In the genomic region with DNA sequence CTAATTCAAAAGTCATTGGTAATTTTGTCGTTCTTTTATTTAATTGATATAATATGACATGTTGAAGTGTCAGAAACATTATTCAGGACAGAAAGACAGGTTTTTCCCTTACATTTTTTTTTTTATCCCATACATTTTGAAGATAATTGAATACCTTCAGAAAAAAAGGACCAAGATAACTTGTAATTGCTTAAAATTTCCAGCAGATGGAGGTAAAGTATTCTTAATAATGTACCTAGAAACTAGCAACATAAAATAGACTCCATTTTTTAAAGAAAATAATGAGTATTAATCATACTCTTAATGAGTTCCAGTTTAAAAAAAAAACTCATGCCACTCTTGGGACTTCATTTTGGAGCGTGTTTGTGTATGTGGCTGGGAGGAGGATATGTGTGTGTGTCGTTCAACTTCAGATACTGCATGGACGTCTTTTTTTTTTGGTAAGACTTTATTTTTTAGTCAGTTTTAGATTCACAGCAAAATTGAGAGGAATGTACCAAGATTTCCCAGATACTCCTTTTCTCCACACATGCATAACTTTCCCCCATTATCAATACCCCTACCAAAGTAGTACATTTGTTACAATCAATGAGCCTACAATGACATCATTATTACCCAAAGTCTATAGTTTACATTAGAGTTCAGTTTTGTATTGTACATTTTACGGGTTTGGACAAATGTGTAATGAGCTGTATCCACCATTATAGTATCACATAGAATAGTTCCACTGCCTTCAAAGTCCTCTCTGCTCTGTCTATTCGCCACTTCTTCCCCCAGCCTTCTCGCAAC, we compare ENCODE assay signal across 9 cellular contexts.
DNase-seq lines count a peak whose midpoint lies in the region; ATAC-seq, FAIRE-seq and TF ChIP-seq lines count a peak whose summit lies in the region.
"Had no signal": no experiment of that assay in that cellular context is flagged by ENCODE, and none has a peak within 500 bp of the region (broad histone marks: within the 10 kb centered on the region; RNA-seq: fewer than 3 reads in every experiment).

No MANE protein-coding gene starts in this region.

- H3K4me3 ChIP-seq in aorta (ENCODE audit: low read length in 2 of 2): peak overlapping the region in 1 of 2 donors; percentile 54
- H3K4me3 ChIP-seq in lower leg skin (ENCODE audit: low read depth, poor library complexity, severe bottlenecking): no peak overlapping the region

- H3K27me3 ChIP-seq in aorta (ENCODE audit: control insufficient read depth in 1 of 2, insufficient read depth in 2 of 2, low read length in 1 of 2): no peaks in the 10 kb centered on the region

- H3K27ac ChIP-seq in aorta (ENCODE audit: low read depth in 1 of 2, low read length in 2 of 2): no peak overlapping the region

- WGBS in aorta, 2 donors: 40% methylated on average over 7 of the region's 7 CpGs
- 44 to 50% methylated on average over 7 of the region's 7 CpGs for WGBS in lower leg skin, 2 donors

- no peak overlapping the region for H3K27ac Mint-ChIP-seq in immature natural killer cell
- H3K27ac Mint-ChIP-seq: memory B cell had no signal

- DNase-seq in EH (ENCODE audit: low read depth) (peak; percentile 50), KBM-7 (peak; percentile 41), immature natural killer cell (peak; percentile 11 to 16 (median 13)), aorta (no peak), hepatic stellate cell (ENCODE audit: low spot score) (no peak), lower leg skin (ENCODE audit: low spot score in 2 of 2) (no peak)
- no peak for DNase-seq in stimulated activated CD4-positive, alpha-beta T cell treated with anti-CD3 and anti-CD28 coated beads, Interleukin-2, amount 100 ng/mL, for 48 hours

- no peaks in the 10 kb centered on the region for H3K9me3 ChIP-seq in aorta (ENCODE audit: control insufficient read depth, low read length)

- peak; percentile 91 for FAIRE-seq in TTC549 (lab: Jason Lieb, UNC)

- no peaks in the 10 kb centered on the region for H3K4me1 ChIP-seq in aorta (ENCODE audit: control insufficient read depth in 1 of 2, insufficient read depth in 2 of 2, low read length in 2 of 2)

- in situ Hi-C loops in KBM-7 (cut with MboI; ENCODE audit: low pct_unique_long_range_greater_than_20kb, low sequenced_read_pairs): no loop called here

- peaks cover 0 to 7% (median 2%) of the 10 kb centered on the region in 3 donors for H3K27me3 Mint-ChIP-seq in immature natural killer cell (ENCODE audit: low read depth in 3 of 3)

- H3K4me3 Mint-ChIP-seq in immature natural killer cell: no peak overlapping the region
- H3K4me3 Mint-ChIP-seq: memory B cell had no signal

- intact Hi-C loops in aorta (cut with DNase I) (loop anchor here (1.0 to 5.0 kb wide), 3 partner anchors 104 to 261 kb away; no protein-coding TSS in a partner anchor), lower leg skin (cut with DNase I; ENCODE audit: low total_unique reads) (no loop called here)

- ATAC-seq in aorta (ENCODE audit: low FRiP score): peak; percentile 74

- no peak for TF ChIP-seq CTCF in lower leg skin (IDR thresholded peaks at IDR 0.05)

- no peaks in the 10 kb centered on the region for H3K36me3 ChIP-seq in aorta (ENCODE audit: control insufficient read depth in 1 of 2, insufficient read depth in 2 of 2, low read length in 1 of 2)

- no peaks in the 10 kb centered on the region for H3K4me1 Mint-ChIP-seq in immature natural killer cell

- TF ChIP-seq POLR2A in lower leg skin (IDR thresholded peaks at IDR 0.05): no peak

- H3K9me3 Mint-ChIP-seq in immature natural killer cell: no peaks in the 10 kb centered on the region
- H3K9me3 Mint-ChIP-seq: memory B cell had no signal

- no peaks in the 10 kb centered on the region for H3K36me3 Mint-ChIP-seq in immature natural killer cell
- H3K36me3 Mint-ChIP-seq: memory B cell had no signal

Comparison
In these comparisons a context has a peak if more than half of its experiments do, and no peak if none do; other contexts are left out.
1. DNase-seq: peak in EH (single experiment), KBM-7 (single experiment) and immature natural killer cell (3 of 3); none in aorta (0 of 2), hepatic stellate cell (single experiment), lower leg skin (0 of 2) and stimulated activated CD4-positive, alpha-beta T cell treated with anti-CD3 and anti-CD28 coated beads, Interleukin-2, amount 100 ng/mL, for 48 hours (0 of 2).